ENCODE assay signal across 1 cellular context in the genomic region with DNA sequence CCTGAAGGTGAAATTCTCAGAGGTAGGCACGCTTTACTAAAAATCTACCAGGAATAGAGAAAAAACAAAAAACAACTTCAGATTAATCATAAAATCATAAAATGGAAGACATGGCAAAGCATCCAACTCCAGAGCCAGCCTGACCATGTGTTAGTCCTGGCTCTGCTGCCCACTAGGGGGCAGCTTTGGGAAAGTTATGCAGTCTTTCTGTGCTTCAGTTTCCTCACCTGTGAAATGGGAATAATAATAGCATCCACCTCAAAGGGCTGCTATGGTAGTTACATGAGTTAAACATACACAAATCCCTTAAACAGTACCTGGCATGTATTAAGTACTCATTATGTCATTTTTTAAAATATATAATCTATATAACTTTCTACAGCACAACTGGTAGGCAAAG.
TF ChIP-seq lines count a peak whose summit lies in the region.

No MANE protein-coding gene starts in this region.

TF ChIP-seq in GM23338, 12 proteins besides CTCF, POLR2A, EP300 and RAD21 (continued from another document):
- TF ChIP-seq, protein P1, sequence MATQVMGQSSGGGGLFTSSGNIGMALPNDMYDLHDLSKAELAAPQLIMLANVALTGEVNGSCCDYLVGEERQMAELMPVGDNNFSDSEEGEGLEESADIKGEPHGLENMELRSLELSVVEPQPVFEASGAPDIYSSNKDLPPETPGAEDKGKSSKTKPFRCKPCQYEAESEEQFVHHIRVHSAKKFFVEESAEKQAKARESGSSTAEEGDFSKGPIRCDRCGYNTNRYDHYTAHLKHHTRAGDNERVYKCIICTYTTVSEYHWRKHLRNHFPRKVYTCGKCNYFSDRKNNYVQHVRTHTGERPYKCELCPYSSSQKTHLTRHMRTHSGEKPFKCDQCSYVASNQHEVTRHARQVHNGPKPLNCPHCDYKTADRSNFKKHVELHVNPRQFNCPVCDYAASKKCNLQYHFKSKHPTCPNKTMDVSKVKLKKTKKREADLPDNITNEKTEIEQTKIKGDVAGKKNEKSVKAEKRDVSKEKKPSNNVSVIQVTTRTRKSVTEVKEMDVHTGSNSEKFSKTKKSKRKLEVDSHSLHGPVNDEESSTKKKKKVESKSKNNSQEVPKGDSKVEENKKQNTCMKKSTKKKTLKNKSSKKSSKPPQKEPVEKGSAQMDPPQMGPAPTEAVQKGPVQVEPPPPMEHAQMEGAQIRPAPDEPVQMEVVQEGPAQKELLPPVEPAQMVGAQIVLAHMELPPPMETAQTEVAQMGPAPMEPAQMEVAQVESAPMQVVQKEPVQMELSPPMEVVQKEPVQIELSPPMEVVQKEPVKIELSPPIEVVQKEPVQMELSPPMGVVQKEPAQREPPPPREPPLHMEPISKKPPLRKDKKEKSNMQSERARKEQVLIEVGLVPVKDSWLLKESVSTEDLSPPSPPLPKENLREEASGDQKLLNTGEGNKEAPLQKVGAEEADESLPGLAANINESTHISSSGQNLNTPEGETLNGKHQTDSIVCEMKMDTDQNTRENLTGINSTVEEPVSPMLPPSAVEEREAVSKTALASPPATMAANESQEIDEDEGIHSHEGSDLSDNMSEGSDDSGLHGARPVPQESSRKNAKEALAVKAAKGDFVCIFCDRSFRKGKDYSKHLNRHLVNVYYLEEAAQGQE (IDR thresholded peaks at IDR 0.05; ENCODE audit: unreplicated experiment), result no peak
- TF ChIP-seq EZH2phosphoT487 (IDR thresholded peaks at IDR 0.05; ENCODE audit: unreplicated experiment), result no peak
- no peak for TF ChIP-seq EZH2 (IDR thresholded peaks at IDR 0.05; ENCODE audit: low read depth, unreplicated experiment)
- TF ChIP-seq POLR2AphosphoS5 (IDR thresholded peaks at IDR 0.05; ENCODE audit: low read depth), result no peak
- no peak for TF ChIP-seq CREB1 (CRISPR knock-in tag; IDR thresholded peaks at IDR 0.05; ENCODE audit: low read depth)
- no peak for TF ChIP-seq STAT1 (IDR thresholded peaks at IDR 0.05; ENCODE audit: unreplicated experiment)
- no peak for TF ChIP-seq ZNF114 (CRISPR knock-in tag; IDR thresholded peaks at IDR 0.05)
- TF ChIP-seq ZNF331 (CRISPR knock-in tag; IDR thresholded peaks at IDR 0.05; ENCODE audit: low read depth), result no peak
- no peak for TF ChIP-seq JUNB (IDR thresholded peaks at IDR 0.05; ENCODE audit: unreplicated experiment)
- no peak for TF ChIP-seq NANOG (IDR thresholded peaks at IDR 0.05; ENCODE audit: borderline replicate concordance)
TF ChIP-seq in GM23338: peak in this region for 0.
